In genomic region chr2:25310965-25311865, GRCh38 we compare ENCODE assay signal across 8 cellular contexts. TPM values are rescaled to one million over a fixed set of nuclear protein-coding genes. Genes with fewer than 3 reads are reported as not detected.
DNase-seq lines count a peak whose midpoint lies in the region; ATAC-seq and TF ChIP-seq lines count a peak whose summit lies in the region.

No MANE protein-coding gene starts in this region.

- TF ChIP-seq CTCF in A673 (conservative IDR thresholded peaks at IDR 0.05; ENCODE audit: low read depth, low read length), result no peak
- no peak for TF ChIP-seq CTCF in foreskin fibroblast (IDR thresholded peaks at IDR 0.05; ENCODE audit: low read depth, low read length)
- TF ChIP-seq CTCF in glutamatergic neuron (IDR thresholded peaks at IDR 0.05; ENCODE audit: partially characterized antibody, unreplicated experiment), result no peak

- H3K4me1 Mint-ChIP-seq in T-helper 17 cell (peaks cover 50% of the 10 kb centered on the region), glutamatergic neuron (ENCODE audit: low read depth, unreplicated experiment) (peaks cover 39% of the 10 kb centered on the region)

- POLR2A ChIA-PET in A673 (lab: Charles Lee; ENCODE audit: low non-redundant PET), result no interaction called here

- intact Hi-C loops in A673 (cut with micrococcal nuclease; ENCODE audit: unreplicated experiment), result no loop called here

- H3K9me3 ChIP-seq in A673 (ENCODE audit: low read depth, low read length, poor library complexity, severe bottlenecking) (no peaks in the 10 kb centered on the region), T-helper 17 cell (ENCODE audit: control insufficient read depth, low read length, poor library complexity, severe bottlenecking) (no peaks in the 10 kb centered on the region)

- peaks cover 8% of the 10 kb centered on the region for H3K9me3 Mint-ChIP-seq in glutamatergic neuron (ENCODE audit: unreplicated experiment)

- H3K27ac Mint-ChIP-seq in T-helper 17 cell, result peak overlapping the region; percentile 88
- H3K27ac Mint-ChIP-seq in glutamatergic neuron (ENCODE audit: unreplicated experiment), result no peak overlapping the region

- BruUV-seq in A673 (replicated peaks; lab: Mats Ljungman, UMichigan), result no TSS peak

- H3K27me3 Mint-ChIP-seq in T-helper 17 cell (no peaks in the 10 kb centered on the region), glutamatergic neuron (ENCODE audit: unreplicated experiment) (peaks cover 7% of the 10 kb centered on the region)

- H3K4me1 ChIP-seq in A673 (ENCODE audit: insufficient read depth, low read length, poor library complexity, severe bottlenecking), result peaks cover 54% of the 10 kb centered on the region

- H3K36me3 ChIP-seq in A673 (ENCODE audit: insufficient read depth, low read length, poor library complexity, severe bottlenecking), result peaks cover 12% of the 10 kb centered on the region

- no peaks in the 10 kb centered on the region for H3K27me3 ChIP-seq in A673 (replicated peaks; ENCODE audit: insufficient read depth, low read depth, low read length, poor library complexity)

- ATAC-seq in T-helper 17 cell (no peak), HG03095 (IDR thresholded peaks at IDR 0.05; ENCODE audit: unreplicated experiment) (no peak)

- CTCF ChIA-PET in A673 (lab: Charles Lee), result no interaction called here

- DNase-seq in A673 (ENCODE audit: low spot score) (no peak), NCI-H1105 (lab: John Stamatoyannopoulos, UW) (peak; percentile 93), T-helper 17 cell (no peak), iPS-NIHi7 (ENCODE audit: extremely low spot score) (peak; percentile 80), foreskin fibroblast (no peak), glutamatergic neuron (no peak), AML-193 (lab: John Stamatoyannopoulos, UW) (no peak)

- peak overlapping the region; percentile 24 for H3K27ac ChIP-seq in A673 (ENCODE audit: low read depth, low read length, poor library complexity, severe bottlenecking)

- H3K4me3 ChIP-seq in A673 (ENCODE audit: low read depth, low read length, poor library complexity, severe bottlenecking) (no peak overlapping the region), foreskin fibroblast (ENCODE audit: low read depth in 1 of 2, low read length in 2 of 2) (no peak overlapping the region)

- H3K4me3 Mint-ChIP-seq in T-helper 17 cell, result no peak overlapping the region
- no peak overlapping the region for H3K4me3 Mint-ChIP-seq in glutamatergic neuron (ENCODE audit: unreplicated experiment)

- no peaks in the 10 kb centered on the region for H3K36me3 Mint-ChIP-seq in T-helper 17 cell (ENCODE audit: low read depth)
- H3K36me3 Mint-ChIP-seq in glutamatergic neuron (ENCODE audit: unreplicated experiment), result no peaks in the 10 kb centered on the region

RNA-seq across cellular contexts. Expression of gene DNMT3A, which starts 30.5 kb away (rescaled TPM):
- total RNA-seq in A673 (2021) (109 and 123 TPM in 2 replicates), T-helper 17 cell (10 to 100 TPM; 62.8 to 67.6 TPM), glutamatergic neuron (ENCODE audit: unreplicated experiment) (175 TPM)

Comparison
In these comparisons a context has a peak if more than half of its experiments do, and no peak if none do; other contexts are left out.
1. DNase-seq: peak in NCI-H1105 (single experiment) and iPS-NIHi7 (single experiment); none in A673 (single experiment), T-helper 17 cell (0 of 3), foreskin fibroblast (0 of 2), glutamatergic neuron (single experiment) and AML-193 (0 of 2).